Comparison of ENCODE assay signal across 1 cellular context in the genomic region with DNA sequence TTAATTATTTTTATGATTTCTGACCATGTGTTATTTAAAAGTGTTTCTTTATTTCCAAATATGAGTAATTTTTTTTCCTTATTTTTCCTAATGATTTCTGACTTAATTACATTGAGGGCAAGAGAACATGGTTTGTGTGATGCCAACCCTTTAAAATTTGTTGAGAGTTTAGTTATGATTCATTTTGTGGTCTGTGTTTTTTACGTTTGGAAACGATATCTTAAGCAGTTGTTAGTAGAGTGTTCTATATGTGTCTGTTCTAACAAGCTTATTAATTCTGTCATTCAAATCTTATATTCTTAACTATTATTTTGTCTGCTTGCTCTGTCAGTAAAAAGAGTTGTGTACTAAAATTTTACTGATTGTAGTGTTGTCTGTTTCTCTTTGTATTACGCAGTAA.
TF ChIP-seq lines count a peak whose summit lies in the region.

No MANE protein-coding gene starts in this region.

TF ChIP-seq in IMR-90, 13 proteins besides CTCF, POLR2A, EP300 and RAD21:
- no peak for TF ChIP-seq SMC3 (IDR thresholded peaks at IDR 0.05; ENCODE audit: low read depth, low read length)
- TF ChIP-seq, protein P1, sequence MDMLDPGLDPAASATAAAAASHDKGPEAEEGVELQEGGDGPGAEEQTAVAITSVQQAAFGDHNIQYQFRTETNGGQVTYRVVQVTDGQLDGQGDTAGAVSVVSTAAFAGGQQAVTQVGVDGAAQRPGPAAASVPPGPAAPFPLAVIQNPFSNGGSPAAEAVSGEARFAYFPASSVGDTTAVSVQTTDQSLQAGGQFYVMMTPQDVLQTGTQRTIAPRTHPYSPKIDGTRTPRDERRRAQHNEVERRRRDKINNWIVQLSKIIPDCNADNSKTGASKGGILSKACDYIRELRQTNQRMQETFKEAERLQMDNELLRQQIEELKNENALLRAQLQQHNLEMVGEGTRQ (IDR thresholded peaks at IDR 0.05; ENCODE audit: low read depth, low read length) = no peak
- no peak for TF ChIP-seq CHD1 (IDR thresholded peaks at IDR 0.05; ENCODE audit: low read depth, low read length)
- no peak for TF ChIP-seq CEBPB (IDR thresholded peaks at IDR 0.05; ENCODE audit: low read depth, low read length)
- no peak for TF ChIP-seq RFX5 (IDR thresholded peaks at IDR 0.05; ENCODE audit: low read depth, low read length)
- no peak for TF ChIP-seq FOS (IDR thresholded peaks at IDR 0.05; ENCODE audit: low read depth, low read length)
- TF ChIP-seq RCOR1 (IDR thresholded peaks at IDR 0.05; ENCODE audit: insufficient replicate concordance, low read length) = no peak
- no peak for TF ChIP-seq NFE2L2 (IDR thresholded peaks at IDR 0.05; ENCODE audit: low read depth, low read length)
- TF ChIP-seq BHLHE40 (IDR thresholded peaks at IDR 0.05; ENCODE audit: low read depth, low read length) = no peak
- no peak for TF ChIP-seq MAFK (IDR thresholded peaks at IDR 0.05; ENCODE audit: low read depth, low read length)
- TF ChIP-seq MXI1 (IDR thresholded peaks at IDR 0.05; ENCODE audit: borderline replicate concordance, low read depth, low read length) = no peak
- no peak for TF ChIP-seq MAZ (IDR thresholded peaks at IDR 0.05; ENCODE audit: borderline replicate concordance, low read depth, low read length)
- TF ChIP-seq, protein P2, sequence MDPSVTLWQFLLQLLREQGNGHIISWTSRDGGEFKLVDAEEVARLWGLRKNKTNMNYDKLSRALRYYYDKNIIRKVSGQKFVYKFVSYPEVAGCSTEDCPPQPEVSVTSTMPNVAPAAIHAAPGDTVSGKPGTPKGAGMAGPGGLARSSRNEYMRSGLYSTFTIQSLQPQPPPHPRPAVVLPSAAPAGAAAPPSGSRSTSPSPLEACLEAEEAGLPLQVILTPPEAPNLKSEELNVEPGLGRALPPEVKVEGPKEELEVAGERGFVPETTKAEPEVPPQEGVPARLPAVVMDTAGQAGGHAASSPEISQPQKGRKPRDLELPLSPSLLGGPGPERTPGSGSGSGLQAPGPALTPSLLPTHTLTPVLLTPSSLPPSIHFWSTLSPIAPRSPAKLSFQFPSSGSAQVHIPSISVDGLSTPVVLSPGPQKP (IDR thresholded peaks at IDR 0.05; ENCODE audit: borderline replicate concordance, low read depth, low read length) = no peak
